Comparison of ENCODE assay signal across 9 cellular contexts in genomic region chr2:28606986-28607441, GRCh38.
DNase-seq lines count a peak whose midpoint lies in the region; ATAC-seq and TF ChIP-seq lines count a peak whose summit lies in the region.
"Had no signal": no experiment of that assay in that cellular context is flagged by ENCODE, and none has a peak within 500 bp of the region (broad histone marks: within the 10 kb centered on the region; RNA-seq: fewer than 3 reads in every experiment).

No MANE protein-coding gene starts in this region.

- H3K9me3 Mint-ChIP-seq in activated CD8-positive, alpha-beta memory T cell treated with anti-CD3 and anti-CD28 coated beads, Interleukin-2, amount 10 ng/mL, durations not matched to agents 7 days and 5 days (ENCODE audit: low read depth): no peaks in the 10 kb centered on the region
- H3K9me3 Mint-ChIP-seq in CD8-positive, alpha-beta memory T cell: no peaks in the 10 kb centered on the region
- H3K9me3 Mint-ChIP-seq: activated naive CD4-positive, alpha-beta T cell treated with anti-CD3 and anti-CD28 coated beads, Interleukin-2, amount 50 U/mL, for 24 hours had no signal

- H3K79me2 ChIP-seq in DND-41 (ENCODE audit: insufficient read depth, low read length) (no peaks in the 10 kb centered on the region), fibroblast of lung (ENCODE audit: control insufficient read depth, insufficient read depth, low read length) (no peaks in the 10 kb centered on the region)

- POLR2A ChIA-PET in CD8-positive, alpha-beta memory T cell (lab: Charles Lee): no interaction called here

- H2AK5ac ChIP-seq in neuronal stem cell (ENCODE audit: low read depth, low read length): no peak overlapping the region

- peak overlapping the region; percentile 72 for H3K18ac ChIP-seq in neuronal stem cell (ENCODE audit: low read length)

- peaks cover 26% of the 10 kb centered on the region for H3K4me1 Mint-ChIP-seq in activated CD8-positive, alpha-beta memory T cell treated with anti-CD3 and anti-CD28 coated beads, Interleukin-2, amount 10 ng/mL, durations not matched to agents 7 days and 5 days
- H3K4me1 Mint-ChIP-seq in CD8-positive, alpha-beta memory T cell: peaks cover 2 to 19% (median 12%) of the 10 kb centered on the region in 3 donors

- H3K9ac ChIP-seq in DND-41 (ENCODE audit: low read depth, low read length) (no peak overlapping the region), fibroblast of lung (ENCODE audit: insufficient read depth, low read length) (no peak overlapping the region), neuronal stem cell (ENCODE audit: low read depth, low read length, poor library complexity) (no peak overlapping the region)

- DNase-seq in DND-41 (no peak), RPMI7951 (ENCODE audit: low read depth) (peak; percentile 34), fibroblast of lung (ENCODE audit: low read depth in 2 of 2) (peak; percentile 37 to 74), neuronal stem cell (ENCODE audit: low spot score) (no peak), LoVo (ENCODE audit: low spot score) (no peak)
- DNase-seq in activated CD8-positive, alpha-beta memory T cell treated with anti-CD3 and anti-CD28 coated beads, Interleukin-2, amount 10 ng/mL, durations not matched to agents 7 days and 5 days: no peak
- no peak for DNase-seq in CD8-positive, alpha-beta memory T cell

- H2AFZ ChIP-seq in DND-41 (ENCODE audit: low read depth, low read length): no peak overlapping the region
- no peak overlapping the region for H2AFZ ChIP-seq in fibroblast of lung (ENCODE audit: low read length)
- peak overlapping the region; percentile 81 for H2AFZ ChIP-seq in neuronal stem cell (ENCODE audit: low read length)

- TF ChIP-seq CTCF in DND-41 (IDR thresholded peaks at IDR 0.05; ENCODE audit: borderline replicate concordance, extremely low read depth, low read length, poor library complexity, severe bottlenecking) (peak; percentile 16), fibroblast of lung (conservative IDR thresholded peaks at IDR 0.05 in 1 of 2, IDR thresholded peaks at IDR 0.05 in 1 of 2; ENCODE audit: low read depth in 1 of 2, low read length in 2 of 2) (peak in 1 of 2 donors; percentile 8)

- H4K8ac ChIP-seq in neuronal stem cell (ENCODE audit: low read depth, low read length): no peak overlapping the region

- H3K9me3 ChIP-seq in DND-41 (ENCODE audit: insufficient read depth, low read length, severe bottlenecking): no peaks in the 10 kb centered on the region
- H3K9me3 ChIP-seq in fibroblast of lung (ENCODE audit: control insufficient read depth, insufficient read depth, low read depth, low read length): no peaks in the 10 kb centered on the region
- H3K9me3 ChIP-seq in neuronal stem cell (replicated peaks in 1 of 2; ENCODE audit: control insufficient read depth in 2 of 2, insufficient read depth in 1 of 2, low read depth in 1 of 2, low read length in 2 of 2): no peaks in the 10 kb centered on the region
- H3K9me3 ChIP-seq in CD8-positive, alpha-beta memory T cell (ENCODE audit: low read length): no peaks in the 10 kb centered on the region

- no peaks in the 10 kb centered on the region for H3K79me1 ChIP-seq in neuronal stem cell (ENCODE audit: low read depth, low read length)

- no peak overlapping the region for H3K4me2 ChIP-seq in DND-41 (ENCODE audit: insufficient read depth, low read length)
- H3K4me2 ChIP-seq in fibroblast of lung (ENCODE audit: extremely low read depth, insufficient read depth, low read length): no peak overlapping the region
- H3K4me2 ChIP-seq in neuronal stem cell (ENCODE audit: insufficient read depth, low read length, poor library complexity, severe bottlenecking): no peak overlapping the region

- H3K4me3 Mint-ChIP-seq in activated CD8-positive, alpha-beta memory T cell treated with anti-CD3 and anti-CD28 coated beads, Interleukin-2, amount 10 ng/mL, durations not matched to agents 7 days and 5 days: no peak overlapping the region
- H3K4me3 Mint-ChIP-seq in CD8-positive, alpha-beta memory T cell: no peak overlapping the region
- H3K4me3 Mint-ChIP-seq: activated naive CD4-positive, alpha-beta T cell treated with anti-CD3 and anti-CD28 coated beads, Interleukin-2, amount 50 U/mL, for 24 hours had no signal

- no peak overlapping the region for H3K14ac ChIP-seq in neuronal stem cell (ENCODE audit: low read length)

- no peak overlapping the region for H3K27ac Mint-ChIP-seq in activated CD8-positive, alpha-beta memory T cell treated with anti-CD3 and anti-CD28 coated beads, Interleukin-2, amount 10 ng/mL, durations not matched to agents 7 days and 5 days
- peak overlapping the region in 1 of 8 donors; percentile 30 for H3K27ac Mint-ChIP-seq in CD8-positive, alpha-beta memory T cell
- H3K27ac Mint-ChIP-seq: activated naive CD4-positive, alpha-beta T cell treated with anti-CD3 and anti-CD28 coated beads, Interleukin-2, amount 50 U/mL, for 24 hours had no signal

- no CpG with 5 or more reads among the region's 5 CpGs for WGBS in neuronal stem cell (ENCODE audit: extremely low coverage in 2 of 2, insufficient read length in 2 of 2, insufficient replicate concordance in 1 of 2), 2 donors

- H3K27ac ChIP-seq in DND-41 (ENCODE audit: low read length): no peak overlapping the region
- H3K27ac ChIP-seq in fibroblast of lung (ENCODE audit: insufficient read depth, low read length): no peak overlapping the region
- no peak overlapping the region for H3K27ac ChIP-seq in neuronal stem cell (replicated peaks; ENCODE audit: low read length)
- H3K27ac ChIP-seq in CD8-positive, alpha-beta memory T cell (ENCODE audit: low read depth, low read length): no peak overlapping the region

- no peak overlapping the region for H2BK120ac ChIP-seq in neuronal stem cell (ENCODE audit: low read depth, low read length)

- H2BK15ac ChIP-seq in neuronal stem cell (ENCODE audit: low read length): no peak overlapping the region

- H3K27me3 ChIP-seq in DND-41 (ENCODE audit: insufficient read depth, low read length, poor library complexity): peaks cover 8% of the 10 kb centered on the region
- no peaks in the 10 kb centered on the region for H3K27me3 ChIP-seq in fibroblast of lung (ENCODE audit: control insufficient read depth, insufficient read depth, low read length)
- peaks cover 0 to 11% (median 0%) of the 10 kb centered on the region in 3 experiments for H3K27me3 ChIP-seq in neuronal stem cell (ENCODE audit: control insufficient read depth in 3 of 3, insufficient read depth in 3 of 3, low read depth in 1 of 3, low read length in 3 of 3)
- no peaks in the 10 kb centered on the region for H3K27me3 ChIP-seq in CD8-positive, alpha-beta memory T cell (ENCODE audit: insufficient read depth, low read length, poor library complexity, severe bottlenecking)

- H3K36me3 ChIP-seq in DND-41 (ENCODE audit: insufficient read depth, low read length) (no peaks in the 10 kb centered on the region), fibroblast of lung (ENCODE audit: control insufficient read depth, insufficient read depth, low read length) (no peaks in the 10 kb centered on the region), neuronal stem cell (replicated peaks in 1 of 2; ENCODE audit: control insufficient read depth in 2 of 2, insufficient read depth in 2 of 2, low read length in 2 of 2) (no peaks in the 10 kb centered on the region)
- H3K36me3 ChIP-seq in CD8-positive, alpha-beta memory T cell (ENCODE audit: insufficient read depth, low read length): no peaks in the 10 kb centered on the region

- H2BK12ac ChIP-seq in neuronal stem cell (ENCODE audit: low read length): no peak overlapping the region

- H4K20me1 ChIP-seq in DND-41 (ENCODE audit: insufficient read depth, low read length) (no peaks in the 10 kb centered on the region; the same call in 1 of the 2 replicates), fibroblast of lung (ENCODE audit: control insufficient read depth, extremely low read depth, insufficient read depth, low read length) (no peaks in the 10 kb centered on the region)

- H3K27me3 Mint-ChIP-seq in activated CD8-positive, alpha-beta memory T cell treated with anti-CD3 and anti-CD28 coated beads, Interleukin-2, amount 10 ng/mL, durations not matched to agents 7 days and 5 days: no peaks in the 10 kb centered on the region
- peaks cover 1 to 4% of the 10 kb centered on the region in 2 donors for H3K27me3 Mint-ChIP-seq in CD8-positive, alpha-beta memory T cell
- H3K27me3 Mint-ChIP-seq: activated naive CD4-positive, alpha-beta T cell treated with anti-CD3 and anti-CD28 coated beads, Interleukin-2, amount 50 U/mL, for 24 hours had no signal

- CTCF ChIA-PET in activated CD8-positive, alpha-beta memory T cell treated with anti-CD3 and anti-CD28 coated beads, Interleukin-2, amount 10 ng/mL, durations not matched to agents 7 days and 5 days (lab: Charles Lee): interaction anchor here (1.3 to 12.5 kb wide), 2 partner anchors 12 kb away, joined by 3 to 107 read pairs; no protein-coding TSS in a partner anchor
- CTCF ChIA-PET in CD8-positive, alpha-beta memory T cell (lab: Charles Lee): interaction anchor here (1.1 to 7.5 kb wide), 2 partner anchors 11 to 13 kb away, joined by 3 to 41 read pairs; no protein-coding TSS in a partner anchor

- no peak overlapping the region for H3K23ac ChIP-seq in neuronal stem cell (ENCODE audit: low read depth, low read length, poor library complexity)

- no peak overlapping the region for H3K4ac ChIP-seq in neuronal stem cell (ENCODE audit: low read length)

- H3K4me3 ChIP-seq in DND-41 (ENCODE audit: low read depth in 1 of 2, low read length in 2 of 2) (no peak overlapping the region), fibroblast of lung (replicated peaks in 1 of 4; ENCODE audit: control extremely low read depth in 1 of 4, insufficient read depth in 1 of 4, low read depth in 3 of 4, low read length in 4 of 4) (no peak overlapping the region), neuronal stem cell (ENCODE audit: low read length in 2 of 2) (no peak overlapping the region)
- H3K4me3 ChIP-seq in CD8-positive, alpha-beta memory T cell (ENCODE audit: low read length): no peak overlapping the region

- ATAC-seq in DND-41 (ENCODE audit: insufficient read depth, low read depth) (0 out of 3 replicates have a peak, but pooled peaks have one; percentile 40), HG02973 (IDR thresholded peaks at IDR 0.05; ENCODE audit: unreplicated experiment) (no peak)
- no peak for ATAC-seq in activated CD8-positive, alpha-beta memory T cell treated with anti-CD3 and anti-CD28 coated beads, Interleukin-2, amount 10 ng/mL, durations not matched to agents 7 days and 5 days

- H2BK5ac ChIP-seq in neuronal stem cell (ENCODE audit: low read length): no peak overlapping the region

- H3K4me1 ChIP-seq in DND-41 (ENCODE audit: insufficient read depth, low read length): no peaks in the 10 kb centered on the region
- H3K4me1 ChIP-seq in fibroblast of lung (ENCODE audit: control insufficient read depth, extremely low read depth, insufficient read depth, low read length): no peaks in the 10 kb centered on the region
- peaks cover 18 to 28% of the 10 kb centered on the region in 2 donors for H3K4me1 ChIP-seq in neuronal stem cell (ENCODE audit: control insufficient read depth in 2 of 2, insufficient read depth in 1 of 2, low read depth in 1 of 2, low read length in 2 of 2)
- peaks cover under 1% of the 10 kb centered on the region for H3K4me1 ChIP-seq in CD8-positive, alpha-beta memory T cell (ENCODE audit: insufficient read depth, low read length)

- H3K36me3 Mint-ChIP-seq in activated CD8-positive, alpha-beta memory T cell treated with anti-CD3 and anti-CD28 coated beads, Interleukin-2, amount 10 ng/mL, durations not matched to agents 7 days and 5 days: peaks cover 4% of the 10 kb centered on the region
- no peaks in the 10 kb centered on the region for H3K36me3 Mint-ChIP-seq in CD8-positive, alpha-beta memory T cell

- no peak overlapping the region for H4K91ac ChIP-seq in neuronal stem cell (ENCODE audit: low read depth, low read length, poor library complexity)

Comparison
In these comparisons a context has a peak if more than half of its experiments do, and no peak if none do; other contexts are left out.
1. DNase-seq: peak in RPMI7951 (single experiment) and fibroblast of lung (2 of 2); none in DND-41 (single experiment), neuronal stem cell (single experiment), activated CD8-positive, alpha-beta memory T cell treated with anti-CD3 and anti-CD28 coated beads, Interleukin-2, amount 10 ng/mL, durations not matched to agents 7 days and 5 days (single experiment), LoVo (single experiment) and CD8-positive, alpha-beta memory T cell (0 of 5).